18 cellular contexts compared by ENCODE assay signal in genomic region chr9:123684393-123685149, GRCh38.
A peak's percentile ranks its signal among the peaks of the same experiment; 100 is the strongest.
DNase-seq lines count a peak whose midpoint lies in the region; ATAC-seq and TF ChIP-seq lines count a peak whose summit lies in the region.
"Had no signal": no experiment of that assay in that cellular context is flagged by ENCODE, and none has a peak within 500 bp of the region (broad histone marks: within the 10 kb centered on the region; RNA-seq: fewer than 3 reads in every experiment).

No MANE protein-coding gene starts in this region.

- H3K4me3 ChIP-seq in suprapubic skin (no peak overlapping the region), MG63 (no peak overlapping the region)
- H3K4me3 ChIP-seq: gastroesophageal sphincter, Peyer's patch, thoracic aorta had no signal

- POLR2A ChIA-PET in GM10248 (lab: Yijun Ruan, JAX): no interaction called here

- CTCF ChIA-PET in GM10248 (lab: Yijun Ruan, JAX): interaction anchor here (0.9 to 4.9 kb wide), 3 partner anchors 10 to 13 kb away, joined by 3 to 43 read pairs (median 3); no protein-coding TSS in a partner anchor

- intact Hi-C loops in Right ventricle myocardium inferior (cut with DNase I): no loop called here

- no peak for TF ChIP-seq POLR2A in suprapubic skin (IDR thresholded peaks at IDR 0.05)

- WGBS in suprapubic skin: 79% methylated on average over 2 of the region's 2 CpGs

- H3K27me3 ChIP-seq in suprapubic skin (no peaks in the 10 kb centered on the region), MG63 (no peaks in the 10 kb centered on the region)
- H3K27me3 ChIP-seq: gastroesophageal sphincter, Peyer's patch had no signal

- TF ChIP-seq CTCF in suprapubic skin (IDR thresholded peaks at IDR 0.05) (no peak), GM10248 (IDR thresholded peaks at IDR 0.05; ENCODE audit: control extremely low read depth, extremely low read depth, low read depth, missing control alignments) (no peak)

- no peaks in the 10 kb centered on the region for H3K9me3 ChIP-seq in suprapubic skin
- H3K9me3 ChIP-seq in MG63: no peaks in the 10 kb centered on the region
- H3K9me3 ChIP-seq: gastroesophageal sphincter, Peyer's patch, thoracic aorta had no signal

- H3K27ac ChIP-seq in suprapubic skin: no peak overlapping the region
- H3K27ac ChIP-seq: gastroesophageal sphincter, Peyer's patch, thoracic aorta had no signal

- H3K4me1 ChIP-seq in suprapubic skin: peaks cover 10% of the 10 kb centered on the region
- H3K4me1 ChIP-seq: Peyer's patch had no signal

- DNase-seq in NCI-H226 (peak; percentile 46), kidney glomerular epithelial cell (lab: John Stamatoyannopoulos, UW) (peak; percentile 80), suprapubic skin (ENCODE audit: low spot score in 2 of 2) (no peak), Right ventricle myocardium inferior (ENCODE audit: missing footprints) (no peak), GM10248 (ENCODE audit: extremely low spot score) (no peak), MG63 (no peak)
- DNase-seq: CD4-positive, CD25-positive, alpha-beta regulatory T cell; endodermal cell; HCEC 1CT; KBM-7; left colon; natural killer cell had no signal

- no peak for TF ChIP-seq EP300 in suprapubic skin (IDR thresholded peaks at IDR 0.05)

- H3K36me3 ChIP-seq in suprapubic skin: no peaks in the 10 kb centered on the region
- H3K36me3 ChIP-seq in MG63: no peaks in the 10 kb centered on the region
- H3K36me3 ChIP-seq: gastroesophageal sphincter, Peyer's patch, thoracic aorta had no signal

- ATAC-seq in GM18502 (IDR thresholded peaks at IDR 0.05; ENCODE audit: poor library complexity, unreplicated experiment) (peak; percentile 77), GM21619 (IDR thresholded peaks at IDR 0.05; ENCODE audit: unreplicated experiment) (peak; percentile 61), Right ventricle myocardium inferior (no peak)
- ATAC-seq: gastroesophageal sphincter, left colon, natural killer cell, sciatic nerve had no signal

Comparison
In these comparisons a context has a peak if more than half of its experiments do, and no peak if none do; other contexts are left out.
1. DNase-seq: peak in NCI-H226 (single experiment) and kidney glomerular epithelial cell (single experiment); none in suprapubic skin (0 of 2), Right ventricle myocardium inferior (single experiment), GM10248 (single experiment) and MG63 (single experiment).